Comparison of ENCODE assay signal across 13 cellular contexts in the genomic region with DNA sequence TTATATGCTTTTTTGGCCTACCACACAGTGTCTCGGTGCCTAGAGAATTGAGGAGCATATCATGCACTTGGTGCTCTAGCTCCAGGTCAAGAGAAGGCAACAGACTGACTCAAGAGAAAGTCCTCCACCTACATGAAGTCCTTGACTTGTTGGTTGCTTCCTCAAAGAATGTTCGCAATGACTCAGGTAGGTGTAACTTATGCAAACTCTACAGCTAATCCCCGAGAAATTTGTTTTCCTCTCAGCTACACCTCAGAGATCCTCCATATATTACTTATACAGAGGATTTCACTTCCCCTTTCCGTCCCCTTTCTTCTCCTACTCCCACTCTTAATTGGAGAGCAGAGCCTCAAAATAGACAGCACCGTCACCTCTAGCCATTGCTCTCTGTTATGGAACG.
DNase-seq lines count a peak whose midpoint lies in the region; ATAC-seq and TF ChIP-seq lines count a peak whose summit lies in the region.
"Had no signal": no experiment of that assay in that cellular context is flagged by ENCODE, and none has a peak within 500 bp of the region (broad histone marks: within the 10 kb centered on the region; RNA-seq: fewer than 3 reads in every experiment).

No MANE protein-coding gene starts in this region.

- H3K79me2 ChIP-seq in smooth muscle cell (ENCODE audit: low read depth): no peaks in the 10 kb centered on the region

- no peaks in the 10 kb centered on the region for H3K4me1 ChIP-seq in smooth muscle cell (ENCODE audit: low read depth)
- H3K4me1 ChIP-seq: left lung had no signal

- H3K27ac ChIP-seq in smooth muscle cell (ENCODE audit: low read depth): no peak overlapping the region
- H3K27ac ChIP-seq: left lung had no signal

- peaks cover 10% of the 10 kb centered on the region for H3K9me3 Mint-ChIP-seq in stimulated activated memory B cell treated with anti-CD40 and anti-IgM and Interleukin-4, amounts not matched to agents 10 μg/mL and 1 μg/mL and 100 μg/mL, for 72 hours

- no peaks in the 10 kb centered on the region for H3K4me1 Mint-ChIP-seq in stimulated activated memory B cell treated with anti-CD40 and anti-IgM and Interleukin-4, amounts not matched to agents 10 μg/mL and 1 μg/mL and 100 μg/mL, for 72 hours
- H3K4me1 Mint-ChIP-seq: neural crest cell had no signal

- no peaks in the 10 kb centered on the region for H3K27me3 Mint-ChIP-seq in stimulated activated memory B cell treated with anti-CD40 and anti-IgM and Interleukin-4, amounts not matched to agents 10 μg/mL and 1 μg/mL and 100 μg/mL, for 72 hours

- H3K4me3 Mint-ChIP-seq in stimulated activated memory B cell treated with anti-CD40 and anti-IgM and Interleukin-4, amounts not matched to agents 10 μg/mL and 1 μg/mL and 100 μg/mL, for 72 hours: no peak overlapping the region
- H3K4me3 Mint-ChIP-seq: neural crest cell had no signal

- H3F3A ChIP-seq in smooth muscle cell (ENCODE audit: low read depth): no peaks in the 10 kb centered on the region

- no peaks in the 10 kb centered on the region for H3K36me3 ChIP-seq in smooth muscle cell (ENCODE audit: low read depth)
- H3K36me3 ChIP-seq: left lung had no signal

- H3K9me3 ChIP-seq in smooth muscle cell (replicated peaks; ENCODE audit: low read depth): no peaks in the 10 kb centered on the region

- H3K27ac Mint-ChIP-seq in stimulated activated memory B cell treated with anti-CD40 and anti-IgM and Interleukin-4, amounts not matched to agents 10 μg/mL and 1 μg/mL and 100 μg/mL, for 72 hours: no peak overlapping the region

- H3K36me3 Mint-ChIP-seq in stimulated activated memory B cell treated with anti-CD40 and anti-IgM and Interleukin-4, amounts not matched to agents 10 μg/mL and 1 μg/mL and 100 μg/mL, for 72 hours: no peaks in the 10 kb centered on the region

- peak; percentile 64 for ATAC-seq in GM19035 (IDR thresholded peaks at IDR 0.05; ENCODE audit: unreplicated experiment)
- peak; percentile 85 for ATAC-seq in HG02623 (IDR thresholded peaks at IDR 0.05; ENCODE audit: unreplicated experiment)
- ATAC-seq in HG03442 (IDR thresholded peaks at IDR 0.05; ENCODE audit: unreplicated experiment): peak; percentile 97
- ATAC-seq in stimulated activated memory B cell treated with anti-CD40 and anti-IgM and Interleukin-4, amounts not matched to agents 10 μg/mL and 1 μg/mL and 100 μg/mL, for 72 hours: peak; percentile 81
- ATAC-seq: left lung had no signal

- no peak overlapping the region for H3K9ac ChIP-seq in smooth muscle cell (ENCODE audit: low read depth)

- H2AFZ ChIP-seq in smooth muscle cell (ENCODE audit: low read depth): no peak overlapping the region

- no peaks in the 10 kb centered on the region for H3K27me3 ChIP-seq in smooth muscle cell (ENCODE audit: low read depth)
- H3K27me3 ChIP-seq: left lung had no signal

- H4K20me1 ChIP-seq in smooth muscle cell (ENCODE audit: low read depth): no peaks in the 10 kb centered on the region

- no peak for TF ChIP-seq CTCF in smooth muscle cell (IDR thresholded peaks at IDR 0.05; ENCODE audit: borderline replicate concordance, insufficient read depth, poor library complexity, severe bottlenecking)

- no peak for DNase-seq in LoVo (ENCODE audit: low spot score)
- no peak for DNase-seq in HCEC 1CT
- DNase-seq in smooth muscle cell (lab: John Stamatoyannopoulos, UW; ENCODE audit: unreplicated experiment): no peak
- DNase-seq: amniotic stem cell; effector CD4-positive, alpha-beta T cell; left lung; NCI-H1105; T1000 had no signal

- H3K4me2 ChIP-seq in smooth muscle cell: no peak overlapping the region

- 94% methylated on average over 6 of the region's 6 CpGs for WGBS in smooth muscle cell (ENCODE audit: low lambda C conversion rate)

- no peak overlapping the region for H3K4me3 ChIP-seq in smooth muscle cell
- H3K4me3 ChIP-seq: left lung had no signal
